ENCODE assay signal across 11 cellular contexts in genomic region chr14:38255408-38255672, GRCh38. TPM values are rescaled to one million over a fixed set of nuclear protein-coding genes. Genes with fewer than 3 reads are reported as not detected.
DNase-seq lines count a peak whose midpoint lies in the region; ATAC-seq and TF ChIP-seq lines count a peak whose summit lies in the region.
"Had no signal": no experiment of that assay in that cellular context is flagged by ENCODE, and none has a peak within 500 bp of the region (broad histone marks: within the 10 kb centered on the region; RNA-seq: fewer than 3 reads in every experiment).

No MANE protein-coding gene starts in this region.

- peak overlapping the region in 2 of 5 donors; percentile 3 to 23 for H3K4me3 Mint-ChIP-seq in immature natural killer cell
- H3K4me3 Mint-ChIP-seq: memory B cell had no signal

- H3K27me3 ChIP-seq in H7 (ENCODE audit: control insufficient read depth, insufficient read depth, low read length) (peaks cover 45% of the 10 kb centered on the region), ascending aorta (no peaks in the 10 kb centered on the region)

- peaks cover 7 to 22% (median 9%) of the 10 kb centered on the region in 3 donors for H3K27me3 Mint-ChIP-seq in immature natural killer cell (ENCODE audit: low read depth in 3 of 3)
- H3K27me3 Mint-ChIP-seq: memory B cell had no signal

- peak overlapping the region; percentile 44 for H3K4me3 ChIP-seq in H7 (ENCODE audit: insufficient read depth, low read depth, low read length)
- peak overlapping the region; percentile 39 to 59 for H3K4me3 ChIP-seq in ascending aorta
- H3K4me3 ChIP-seq in iPS-18c (ENCODE audit: insufficient read depth, low read depth, low read length): peak overlapping the region; percentile 63
- peak overlapping the region; percentile 14 to 37 (median 26) for H3K4me3 ChIP-seq in skin epidermis

- no peak for TF ChIP-seq CTCF in ascending aorta (IDR thresholded peaks at IDR 0.05)

- H3K27ac Mint-ChIP-seq in immature natural killer cell: no peak overlapping the region
- H3K27ac Mint-ChIP-seq: memory B cell had no signal

- no peaks in the 10 kb centered on the region for H3K9me3 ChIP-seq in ascending aorta
- no peaks in the 10 kb centered on the region for H3K9me3 ChIP-seq in iPS-18c (ENCODE audit: control insufficient read depth, insufficient read depth, low read length)

- peaks cover 0 to 14% (median 0%) of the 10 kb centered on the region in 6 donors for H3K9me3 Mint-ChIP-seq in immature natural killer cell
- H3K9me3 Mint-ChIP-seq: memory B cell had no signal

- peak overlapping the region in 1 of 2 donors; percentile 45 for H3K27ac ChIP-seq in ascending aorta
- H3K27ac ChIP-seq in skin epidermis: peak overlapping the region in 20 of 21 experiments; percentile 41 to 92 (median 69)
- H3K27ac ChIP-seq: KMS-11 had no signal

- intact Hi-C loops in ascending aorta (cut with DNase I): no loop called here

- H3K36me3 ChIP-seq in H7 (replicated peaks; ENCODE audit: control insufficient read depth, insufficient read depth, low read length) (no peaks in the 10 kb centered on the region), ascending aorta (no peaks in the 10 kb centered on the region)

- peaks cover 0 to 3% (median 0%) of the 10 kb centered on the region in 3 donors for H3K36me3 Mint-ChIP-seq in immature natural killer cell
- H3K36me3 Mint-ChIP-seq: memory B cell had no signal

- DNase-seq in H7: peak; percentile 64
- no peak for DNase-seq in ascending aorta (ENCODE audit: low spot score in 2 of 2)
- DNase-seq in immature natural killer cell: no peak
- DNase-seq: activated CD4-positive, alpha-beta T cell treated with anti-CD3 and anti-CD28 coated beads, Interleukin-2, amount 50 U/mL, for 1 hour had no signal

- ATAC-seq in HG03439 (IDR thresholded peaks at IDR 0.05; ENCODE audit: unreplicated experiment) (no peak), GM18520 (IDR thresholded peaks at IDR 0.05; ENCODE audit: unreplicated experiment) (no peak), HG03025 (IDR thresholded peaks at IDR 0.05; ENCODE audit: low FRiP score, unreplicated experiment) (no peak)

- peaks cover 0 to 3% of the 10 kb centered on the region in 2 donors for H3K4me1 ChIP-seq in ascending aorta

- peaks cover 10 to 16% of the 10 kb centered on the region in 2 donors for H3K4me1 Mint-ChIP-seq in immature natural killer cell
- H3K4me1 Mint-ChIP-seq: memory B cell had no signal

RNA-seq across cellular contexts. Expression of gene CLEC14A, which starts 0.6 kb away (rescaled TPM):
- 0.21 and 0.30 TPM in 2 replicates for total RNA-seq in H7 (2014; rRNA removed; shearing (Covaris generic))
- total RNA-seq in ascending aorta: 192 TPM
- not detected for polyA plus RNA-seq in immature natural killer cell

RNA-seq across cellular contexts. Expression of gene SSTR1, which starts 47.6 kb away (rescaled TPM):
- 2.0 and 10.8 TPM in 2 replicates for total RNA-seq in H7 (2014; rRNA removed; shearing (Covaris generic))
- total RNA-seq in ascending aorta: 7.2 TPM
- polyA plus RNA-seq in immature natural killer cell: not detected

Comparison
In these comparisons a context has a peak if more than half of its experiments do, and no peak if none do; other contexts are left out.
1. RNA of gene CLEC14A, which starts 0.6 kb away (total RNA-seq): 192 TPM in ascending aorta (single experiment); 0.21 to 0.30 TPM in H7; every median in the first group is over 100 times any median in the second.
2. Peak in every context shown above with its lines, with median percentiles within 50 percentile points of each other: H3K4me3 ChIP-seq.